In the genomic region with DNA sequence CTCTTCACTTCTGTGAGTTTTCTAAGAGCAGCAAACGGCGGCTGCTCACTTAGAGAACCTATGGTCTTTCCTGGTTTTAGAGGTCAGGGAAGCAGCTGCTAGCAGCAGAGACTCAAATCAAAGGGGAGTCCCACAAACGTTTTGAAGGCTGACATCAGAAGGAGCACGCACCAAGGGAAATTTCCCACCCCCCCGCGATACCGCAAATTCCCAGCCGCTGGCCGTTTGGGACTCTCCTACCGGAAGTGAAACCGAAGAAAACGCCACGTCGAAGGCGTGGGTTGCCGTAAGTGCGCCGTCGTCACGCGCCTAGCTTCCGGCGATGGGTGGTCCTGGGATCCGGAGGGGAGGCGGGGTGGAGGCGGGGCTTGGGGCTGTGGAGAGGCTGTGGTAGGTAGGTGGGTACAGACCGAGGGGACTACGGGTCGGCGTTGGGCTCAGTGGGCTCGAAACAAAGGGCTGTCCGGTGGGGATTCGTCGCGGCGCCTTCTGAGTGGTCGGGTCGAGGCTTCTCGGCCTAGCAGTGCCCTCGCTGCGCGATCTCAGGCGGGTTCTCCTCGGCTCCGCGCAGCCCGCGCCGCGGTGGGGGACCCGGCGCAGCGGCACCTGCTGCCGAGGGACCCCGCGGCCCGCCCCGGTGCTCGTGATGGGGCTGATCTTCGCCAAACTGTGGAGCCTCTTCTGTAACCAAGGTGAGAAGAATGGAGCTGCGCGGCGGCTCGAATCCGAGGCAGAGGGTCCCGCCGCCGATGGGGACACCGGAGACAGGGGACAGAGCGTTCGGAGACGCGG, we compare ENCODE assay signal across 1 cellular context.
TF ChIP-seq lines count a peak whose summit lies in the region.

A gene with protein sequence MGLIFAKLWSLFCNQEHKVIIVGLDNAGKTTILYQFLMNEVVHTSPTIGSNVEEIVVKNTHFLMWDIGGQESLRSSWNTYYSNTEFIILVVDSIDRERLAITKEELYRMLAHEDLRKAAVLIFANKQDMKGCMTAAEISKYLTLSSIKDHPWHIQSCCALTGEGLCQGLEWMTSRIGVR (plus strand): TSS at position 440 of the 792 bp plus-strand sequence. CDS start 207 bp downstream, at position 647.

TF ChIP-seq in K562, 482 proteins besides CTCF, POLR2A, EP300 and RAD21 (continued from another document and continues in another):
- peak; percentile 70; the same call in 1 of the 2 replicates for TF ChIP-seq NR2C2 (CRISPR knock-in tag; IDR thresholded peaks at IDR 0.05)
- TF ChIP-seq NR2C2 (tag; IDR thresholded peaks at IDR 0.05), result peak; percentile 93
- TF ChIP-seq MBD2 (IDR thresholded peaks at IDR 0.05; ENCODE audit: borderline replicate concordance, low read depth), result peak; percentile 48; the same call in 1 of the 2 replicates
- peak; percentile 70 for TF ChIP-seq TOE1 (IDR thresholded peaks at IDR 0.05; ENCODE audit: borderline replicate concordance)
- TF ChIP-seq TOE1 (CRISPR knock-in tag; IDR thresholded peaks at IDR 0.05; ENCODE audit: borderline replicate concordance, low read depth), result no peak
- no peak for TF ChIP-seq HNRNPL (IDR thresholded peaks at IDR 0.05; ENCODE audit: low read depth, low read length)
- peak in 1 of 2 experiments; percentile 74; a peak in 1 of 4 replicates for TF ChIP-seq TEAD1 (CRISPR knock-in tag; IDR thresholded peaks at IDR 0.05)
- TF ChIP-seq ZNF407 (IDR thresholded peaks at IDR 0.05; ENCODE audit: low read depth), result peak; percentile 91
- TF ChIP-seq HSF4 (CRISPR knock-in tag; IDR thresholded peaks at IDR 0.05; ENCODE audit: borderline replicate concordance), result no peak
- TF ChIP-seq, protein P1, sequence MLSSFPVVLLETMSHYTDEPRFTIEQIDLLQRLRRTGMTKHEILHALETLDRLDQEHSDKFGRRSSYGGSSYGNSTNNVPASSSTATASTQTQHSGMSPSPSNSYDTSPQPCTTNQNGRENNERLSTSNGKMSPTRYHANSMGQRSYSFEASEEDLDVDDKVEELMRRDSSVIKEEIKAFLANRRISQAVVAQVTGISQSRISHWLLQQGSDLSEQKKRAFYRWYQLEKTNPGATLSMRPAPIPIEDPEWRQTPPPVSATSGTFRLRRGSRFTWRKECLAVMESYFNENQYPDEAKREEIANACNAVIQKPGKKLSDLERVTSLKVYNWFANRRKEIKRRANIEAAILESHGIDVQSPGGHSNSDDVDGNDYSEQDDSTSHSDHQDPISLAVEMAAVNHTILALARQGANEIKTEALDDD (IDR thresholded peaks at IDR 0.05), result no peak
- TF ChIP-seq NR3C1 (CRISPR knock-in tag; IDR thresholded peaks at IDR 0.05), result 0 out of 2 replicates have a peak, but pooled peaks have one; percentile 49
- TF ChIP-seq ZNF324 (CRISPR knock-in tag; IDR thresholded peaks at IDR 0.05), result no peak
- no peak for TF ChIP-seq ZKSCAN8 (CRISPR knock-in tag; IDR thresholded peaks at IDR 0.05)
- TF ChIP-seq HCFC1 (IDR thresholded peaks at IDR 0.05; ENCODE audit: low read depth, low read length), result peak; percentile 69
- peak in 1 of 2 experiments; percentile 72; a peak in 1 of 4 replicates for TF ChIP-seq UBTF (IDR thresholded peaks at IDR 0.05; ENCODE audit: borderline replicate concordance in 1 of 2, low read depth in 2 of 2, low read length in 2 of 2)
- TF ChIP-seq, protein P2, sequence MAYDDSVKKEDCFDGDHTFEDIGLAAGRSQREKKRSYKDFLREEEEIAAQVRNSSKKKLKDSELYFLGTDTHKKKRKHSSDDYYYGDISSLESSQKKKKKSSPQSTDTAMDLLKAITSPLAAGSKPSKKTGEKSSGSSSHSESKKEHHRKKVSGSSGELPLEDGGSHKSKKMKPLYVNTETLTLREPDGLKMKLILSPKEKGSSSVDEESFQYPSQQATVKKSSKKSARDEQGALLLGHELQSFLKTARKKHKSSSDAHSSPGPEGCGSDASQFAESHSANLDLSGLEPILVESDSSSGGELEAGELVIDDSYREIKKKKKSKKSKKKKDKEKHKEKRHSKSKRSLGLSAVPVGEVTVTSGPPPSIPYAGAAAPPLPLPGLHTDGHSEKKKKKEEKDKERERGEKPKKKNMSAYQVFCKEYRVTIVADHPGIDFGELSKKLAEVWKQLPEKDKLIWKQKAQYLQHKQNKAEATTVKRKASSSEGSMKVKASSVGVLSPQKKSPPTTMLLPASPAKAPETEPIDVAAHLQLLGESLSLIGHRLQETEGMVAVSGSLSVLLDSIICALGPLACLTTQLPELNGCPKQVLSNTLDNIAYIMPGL (CRISPR knock-in tag; IDR thresholded peaks at IDR 0.05), result no peak
- TF ChIP-seq CBFA2T2 (conservative IDR thresholded peaks at IDR 0.05), result no peak
- TF ChIP-seq, protein P3, sequence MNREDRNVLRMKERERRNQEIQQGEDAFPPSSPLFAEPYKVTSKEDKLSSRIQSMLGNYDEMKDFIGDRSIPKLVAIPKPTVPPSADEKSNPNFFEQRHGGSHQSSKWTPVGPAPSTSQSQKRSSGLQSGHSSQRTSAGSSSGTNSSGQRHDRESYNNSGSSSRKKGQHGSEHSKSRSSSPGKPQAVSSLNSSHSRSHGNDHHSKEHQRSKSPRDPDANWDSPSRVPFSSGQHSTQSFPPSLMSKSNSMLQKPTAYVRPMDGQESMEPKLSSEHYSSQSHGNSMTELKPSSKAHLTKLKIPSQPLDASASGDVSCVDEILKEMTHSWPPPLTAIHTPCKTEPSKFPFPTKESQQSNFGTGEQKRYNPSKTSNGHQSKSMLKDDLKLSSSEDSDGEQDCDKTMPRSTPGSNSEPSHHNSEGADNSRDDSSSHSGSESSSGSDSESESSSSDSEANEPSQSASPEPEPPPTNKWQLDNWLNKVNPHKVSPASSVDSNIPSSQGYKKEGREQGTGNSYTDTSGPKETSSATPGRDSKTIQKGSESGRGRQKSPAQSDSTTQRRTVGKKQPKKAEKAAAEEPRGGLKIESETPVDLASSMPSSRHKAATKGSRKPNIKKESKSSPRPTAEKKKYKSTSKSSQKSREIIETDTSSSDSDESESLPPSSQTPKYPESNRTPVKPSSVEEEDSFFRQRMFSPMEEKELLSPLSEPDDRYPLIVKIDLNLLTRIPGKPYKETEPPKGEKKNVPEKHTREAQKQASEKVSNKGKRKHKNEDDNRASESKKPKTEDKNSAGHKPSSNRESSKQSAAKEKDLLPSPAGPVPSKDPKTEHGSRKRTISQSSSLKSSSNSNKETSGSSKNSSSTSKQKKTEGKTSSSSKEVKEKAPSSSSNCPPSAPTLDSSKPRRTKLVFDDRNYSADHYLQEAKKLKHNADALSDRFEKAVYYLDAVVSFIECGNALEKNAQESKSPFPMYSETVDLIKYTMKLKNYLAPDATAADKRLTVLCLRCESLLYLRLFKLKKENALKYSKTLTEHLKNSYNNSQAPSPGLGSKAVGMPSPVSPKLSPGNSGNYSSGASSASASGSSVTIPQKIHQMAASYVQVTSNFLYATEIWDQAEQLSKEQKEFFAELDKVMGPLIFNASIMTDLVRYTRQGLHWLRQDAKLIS (CRISPR knock-in tag; IDR thresholded peaks at IDR 0.05), result peak; percentile 49; the same call in 1 of the 2 replicates
- TF ChIP-seq RHOXF2B (CRISPR knock-in tag; conservative IDR thresholded peaks at IDR 0.05), result no peak
- 0 out of 2 replicates have a peak, but pooled peaks have one; percentile 18 for TF ChIP-seq ARID1B (IDR thresholded peaks at IDR 0.05)
- peak; percentile 87 for TF ChIP-seq ZBTB7A (IDR thresholded peaks at IDR 0.05; ENCODE audit: borderline replicate concordance, control insufficient read depth, low read depth, low read length)
- TF ChIP-seq NFE2 (IDR thresholded peaks at IDR 0.05; ENCODE audit: low read depth), result peak; percentile 44; the same call in 1 of the 2 replicates
- TF ChIP-seq GTF2A2 (tag; IDR thresholded peaks at IDR 0.05), result no peak
- peak; percentile 84 for TF ChIP-seq PHF8 (IDR thresholded peaks at IDR 0.05; ENCODE audit: borderline replicate concordance, low read length)
- TF ChIP-seq SAP30 (IDR thresholded peaks at IDR 0.05; ENCODE audit: borderline replicate concordance, insufficient read depth, low read depth, low read length, poor library complexity, severe bottlenecking), result peak; percentile 61
- no peak for TF ChIP-seq SMAD4 (CRISPR knock-in tag; conservative IDR thresholded peaks at IDR 0.05)
- no peak for TF ChIP-seq SMC3 (conservative IDR thresholded peaks at IDR 0.05; ENCODE audit: insufficient read depth, low read depth, low read length)
- TF ChIP-seq KAT2B (IDR thresholded peaks at IDR 0.05; ENCODE audit: low read depth, low read length), result no peak
- TF ChIP-seq, protein P4, sequence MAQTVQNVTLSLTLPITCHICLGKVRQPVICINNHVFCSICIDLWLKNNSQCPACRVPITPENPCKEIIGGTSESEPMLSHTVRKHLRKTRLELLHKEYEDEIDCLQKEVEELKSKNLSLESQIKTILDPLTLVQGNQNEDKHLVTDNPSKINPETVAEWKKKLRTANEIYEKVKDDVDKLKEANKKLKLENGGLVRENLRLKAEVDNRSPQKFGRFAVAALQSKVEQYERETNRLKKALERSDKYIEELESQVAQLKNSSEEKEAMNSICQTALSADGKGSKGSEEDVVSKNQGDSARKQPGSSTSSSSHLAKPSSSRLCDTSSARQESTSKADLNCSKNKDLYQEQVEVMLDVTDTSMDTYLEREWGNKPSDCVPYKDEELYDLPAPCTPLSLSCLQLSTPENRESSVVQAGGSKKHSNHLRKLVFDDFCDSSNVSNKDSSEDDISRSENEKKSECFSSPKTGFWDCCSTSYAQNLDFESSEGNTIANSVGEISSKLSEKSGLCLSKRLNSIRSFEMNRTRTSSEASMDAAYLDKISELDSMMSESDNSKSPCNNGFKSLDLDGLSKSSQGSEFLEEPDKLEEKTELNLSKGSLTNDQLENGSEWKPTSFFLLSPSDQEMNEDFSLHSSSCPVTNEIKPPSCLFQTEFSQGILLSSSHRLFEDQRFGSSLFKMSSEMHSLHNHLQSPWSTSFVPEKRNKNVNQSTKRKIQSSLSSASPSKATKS (CRISPR knock-in tag; IDR thresholded peaks at IDR 0.05), result no peak
- peak; percentile 47; the same call in 1 of the 2 replicates for TF ChIP-seq USF1 (CRISPR knock-in tag; IDR thresholded peaks at IDR 0.05)
